In the genomic region with DNA sequence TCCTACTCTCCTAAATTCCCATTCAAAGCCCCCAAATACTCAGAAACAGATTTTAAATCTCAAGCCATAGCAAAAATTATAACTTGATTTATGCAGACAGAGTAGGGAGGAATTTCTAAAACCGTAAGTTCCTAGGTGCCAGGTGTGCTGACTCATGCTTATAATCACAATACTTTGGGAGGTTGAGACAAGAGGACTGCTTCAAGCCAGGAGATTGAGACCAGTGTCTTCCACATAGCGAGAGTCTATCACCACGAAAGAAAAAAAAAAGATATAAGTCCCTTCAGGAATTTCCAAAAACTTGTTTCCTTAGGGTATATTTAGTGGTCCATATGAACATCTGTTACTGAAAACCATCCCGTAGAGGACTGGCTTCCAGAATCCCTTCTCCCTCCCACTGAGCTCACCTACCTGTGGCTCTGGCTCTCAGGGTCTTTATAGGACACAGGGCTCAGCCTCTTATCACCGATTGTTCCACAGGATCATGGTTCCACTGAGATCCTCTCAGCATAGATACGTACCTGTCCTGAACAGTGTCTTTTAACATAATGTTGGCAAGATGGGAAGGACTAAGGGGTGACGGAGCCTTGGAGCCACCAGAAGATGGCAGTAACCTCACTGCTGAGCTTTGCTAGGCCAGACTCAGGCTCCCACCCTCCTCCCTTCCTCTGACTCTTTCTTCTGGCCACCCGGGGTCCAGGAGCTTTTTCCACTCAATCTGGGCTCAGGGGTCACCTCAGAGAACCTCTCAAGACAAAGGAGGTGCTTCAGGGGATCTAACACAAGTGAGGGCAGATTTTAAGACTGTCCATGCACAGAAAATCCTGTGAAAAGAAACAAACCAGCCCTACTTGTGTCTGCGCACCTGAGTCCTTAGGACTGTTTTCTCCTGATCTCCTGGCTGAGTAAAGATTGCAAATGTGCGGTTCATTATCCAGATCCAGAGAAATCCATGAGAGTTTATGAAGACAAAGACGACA, we compare ENCODE assay signal across 11 cellular contexts.
A peak's percentile ranks its signal among the peaks of the same experiment; 100 is the strongest.
DNase-seq lines count a peak whose midpoint lies in the region; ATAC-seq and TF ChIP-seq lines count a peak whose summit lies in the region.
"Had no signal": no experiment of that assay in that cellular context is flagged by ENCODE, and none has a peak within 500 bp of the region (broad histone marks: within the 10 kb centered on the region; RNA-seq: fewer than 3 reads in every experiment).

No MANE protein-coding gene starts in this region.

- ATAC-seq in left cardiac atrium (no peak), HG02588 (IDR thresholded peaks at IDR 0.05; ENCODE audit: unreplicated experiment) (no peak)
- peak; percentile 54 for ATAC-seq in stimulated activated naive CD8-positive, alpha-beta T cell treated with anti-CD3 and anti-CD28 coated beads, Interleukin-15, amount 100 ng/mL, for 72 hours

- H3K27me3 ChIP-seq in cardiac muscle cell: peaks cover 71% of the 10 kb centered on the region
- H3K27me3 ChIP-seq: neutrophil had no signal

- intact Hi-C loops in left cardiac atrium (cut with DNase I) (no loop called here), posterior cingulate gyrus (cut with DNase I) (no loop called here)

- H3K36me3 ChIP-seq in cardiac muscle cell: no peaks in the 10 kb centered on the region
- H3K36me3 ChIP-seq: neutrophil had no signal

- no peak overlapping the region for H3K4me3 Mint-ChIP-seq in stimulated activated naive CD8-positive, alpha-beta T cell treated with anti-CD3 and anti-CD28 coated beads, Interleukin-15, amount 100 ng/mL, for 72 hours

- H3K27me3 Mint-ChIP-seq in stimulated activated naive CD8-positive, alpha-beta T cell treated with anti-CD3 and anti-CD28 coated beads, Interleukin-15, amount 100 ng/mL, for 72 hours: peaks cover 34% of the 10 kb centered on the region

- H3K4me3 ChIP-seq in cardiac muscle cell: no peak overlapping the region
- no peak overlapping the region for H3K4me3 ChIP-seq in epithelial cell of esophagus (ENCODE audit: low read length)

- H3K9me3 Mint-ChIP-seq in stimulated activated naive CD8-positive, alpha-beta T cell treated with anti-CD3 and anti-CD28 coated beads, Interleukin-15, amount 100 ng/mL, for 72 hours: no peaks in the 10 kb centered on the region

- H3K27ac ChIP-seq in cardiac muscle cell: no peak overlapping the region
- H3K27ac ChIP-seq: neutrophil had no signal

- TF ChIP-seq CTCF in cardiac muscle cell (IDR thresholded peaks at IDR 0.05; ENCODE audit: low read depth, low read length) (peak; percentile 41), epithelial cell of esophagus (IDR thresholded peaks at IDR 0.05; ENCODE audit: insufficient read depth, low read depth, low read length, missing control alignments) (peak; percentile 37)

- no peaks in the 10 kb centered on the region for H3K9me3 ChIP-seq in cardiac muscle cell (ENCODE audit: low read depth)
- H3K9me3 ChIP-seq: neutrophil had no signal

- DNase-seq in cardiac muscle cell (ENCODE audit: low read depth in 1 of 2, low spot score in 1 of 2) (peak in 1 of 2 donors; percentile 13), left cardiac atrium (no peak), NOMO-1 treated with DMSO at 0.1 percent for 48 hours (lab: John Stamatoyannopoulos, UW; ENCODE audit: unreplicated experiment) (peak; percentile 46), epithelial cell of esophagus (ENCODE audit: low read depth) (peak; percentile 51), pons (ENCODE audit: low spot score) (no peak), posterior cingulate gyrus (no peak)
- DNase-seq in stimulated activated naive CD8-positive, alpha-beta T cell treated with anti-CD3 and anti-CD28 coated beads, Interleukin-15, amount 100 ng/mL, for 72 hours: no peak
- DNase-seq: NCI-H2081 treated with DMSO at 0.1 percent for 48 hours; stimulated activated CD8-positive, alpha-beta memory T cell treated with anti-CD3 and anti-CD28 coated beads, Interleukin-4, amount 100 ng/mL, for 48 hours had no signal

- H3K4me1 Mint-ChIP-seq in stimulated activated naive CD8-positive, alpha-beta T cell treated with anti-CD3 and anti-CD28 coated beads, Interleukin-15, amount 100 ng/mL, for 72 hours: no peaks in the 10 kb centered on the region

- no peaks in the 10 kb centered on the region for H3K4me1 ChIP-seq in cardiac muscle cell (ENCODE audit: low read depth)

- no peak overlapping the region for H3K27ac Mint-ChIP-seq in stimulated activated naive CD8-positive, alpha-beta T cell treated with anti-CD3 and anti-CD28 coated beads, Interleukin-15, amount 100 ng/mL, for 72 hours

Comparison
In these comparisons a context has a peak if more than half of its experiments do, and no peak if none do; other contexts are left out.
1. DNase-seq: peak in NOMO-1 treated with DMSO at 0.1 percent for 48 hours (single experiment) and epithelial cell of esophagus (single experiment); none in left cardiac atrium (single experiment), stimulated activated naive CD8-positive, alpha-beta T cell treated with anti-CD3 and anti-CD28 coated beads, Interleukin-15, amount 100 ng/mL, for 72 hours (0 of 2), pons (single experiment) and posterior cingulate gyrus (0 of 10).